11 cellular contexts compared by ENCODE assay signal in the genomic region with DNA sequence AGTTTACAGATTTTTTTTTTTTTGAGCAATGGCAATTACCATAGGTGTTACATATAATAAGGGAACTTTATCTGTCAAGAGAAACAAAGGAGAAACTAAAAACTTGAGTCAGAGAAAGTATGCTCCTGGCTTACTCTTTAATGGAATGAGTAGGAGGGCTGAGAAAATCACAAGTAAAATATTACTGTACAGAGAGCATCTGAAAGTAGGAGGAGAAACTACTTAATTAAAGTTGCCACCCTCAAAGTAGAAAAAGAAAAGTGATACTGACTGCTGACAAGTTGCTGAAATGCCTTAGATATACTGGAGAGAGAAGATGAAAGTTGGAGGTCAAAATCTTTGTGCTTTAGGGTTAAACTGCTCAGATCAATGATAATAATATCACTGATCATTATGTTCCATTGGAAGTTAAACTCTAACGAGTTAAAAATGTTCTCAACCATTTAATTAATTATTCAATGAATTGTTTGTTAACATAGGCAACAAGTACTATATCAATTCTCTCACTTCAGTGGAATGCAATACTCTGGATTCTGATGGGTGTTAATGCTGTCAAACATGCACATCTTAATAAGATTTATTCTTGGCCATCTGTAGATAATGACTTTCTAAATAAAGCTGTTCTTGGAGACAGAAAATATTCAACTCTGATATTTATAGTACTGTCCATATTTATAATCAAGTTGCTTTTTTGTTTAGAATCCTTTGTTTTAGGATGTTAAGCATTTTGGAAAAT.
A peak's percentile ranks its signal among the peaks of the same experiment; 100 is the strongest.
DNase-seq lines count a peak whose midpoint lies in the region; ATAC-seq, FAIRE-seq and TF ChIP-seq lines count a peak whose summit lies in the region.
"Had no signal": no experiment of that assay in that cellular context is flagged by ENCODE, and none has a peak within 500 bp of the region (broad histone marks: within the 10 kb centered on the region; RNA-seq: fewer than 3 reads in every experiment).

No MANE protein-coding gene starts in this region.

- CTCF ChIA-PET in activated CD4-positive, alpha-beta memory T cell treated with anti-CD3 and anti-CD28 coated beads for 36 hours (lab: Charles Lee) = no interaction called here

- peak; percentile 9 for FAIRE-seq in keratinocyte (lab: Jason Lieb, UNC)

- H3K9me3 Mint-ChIP-seq in activated CD4-positive, alpha-beta memory T cell treated with anti-CD3 and anti-CD28 coated beads for 36 hours = no peaks in the 10 kb centered on the region

- H3K4me3 ChIP-seq in keratinocyte (ENCODE audit: control insufficient read depth in 2 of 3, extremely low read depth in 1 of 3, insufficient read depth in 2 of 3, low read depth in 1 of 3, low read length in 3 of 3) = no peak overlapping the region
- no peak overlapping the region for H3K4me3 ChIP-seq in heart right ventricle
- no peak overlapping the region for H3K4me3 ChIP-seq in foreskin fibroblast (ENCODE audit: low read depth in 1 of 2, low read length in 2 of 2)

- H3K4me2 ChIP-seq in keratinocyte (ENCODE audit: control insufficient read depth, extremely low read depth, insufficient read depth, low read depth, low read length) = no peak overlapping the region

- no peaks in the 10 kb centered on the region for H4K20me1 ChIP-seq in keratinocyte (ENCODE audit: control insufficient read depth, extremely low read depth, insufficient read depth, low read length)

- no peak overlapping the region for H3K27ac Mint-ChIP-seq in activated CD4-positive, alpha-beta memory T cell treated with anti-CD3 and anti-CD28 coated beads for 36 hours

- H3K27ac ChIP-seq in keratinocyte (ENCODE audit: control insufficient read depth, insufficient read depth, low read length) (no peak overlapping the region), heart right ventricle (no peak overlapping the region)
- H3K27ac ChIP-seq: VCaP had no signal

- no peak for DNase-seq in keratinocyte (ENCODE audit: low read depth, low spot score)
- no peak for DNase-seq in heart right ventricle
- DNase-seq in HT-29 (ENCODE audit: low spot score) = no peak
- no peak for DNase-seq in foreskin fibroblast
- no peak for DNase-seq in activated CD4-positive, alpha-beta memory T cell treated with anti-CD3 and anti-CD28 coated beads for 36 hours
- DNase-seq: mesendoderm, NCI-H524 had no signal

- 36 to 39% methylated on average over 1 of the region's 1 CpG for WGBS in heart right ventricle, 2 donors

- H3K27me3 ChIP-seq in keratinocyte (ENCODE audit: control insufficient read depth, extremely low read depth, insufficient read depth, low read length) = no peaks in the 10 kb centered on the region
- no peaks in the 10 kb centered on the region for H3K27me3 ChIP-seq in heart right ventricle

- ATAC-seq in GM18517 (IDR thresholded peaks at IDR 0.05; ENCODE audit: unreplicated experiment) (peak; percentile 82), GM21367 (IDR thresholded peaks at IDR 0.05; ENCODE audit: unreplicated experiment) (peak; percentile 66), HG03095 (IDR thresholded peaks at IDR 0.05; ENCODE audit: unreplicated experiment) (peak; percentile 67), heart right ventricle (no peak)

- intact Hi-C loops in heart right ventricle (cut with DNase I) = no loop called here
- intact Hi-C loops in activated CD4-positive, alpha-beta memory T cell treated with anti-CD3 and anti-CD28 coated beads for 36 hours (cut with micrococcal nuclease) = loop anchor here (1.0 to 5.0 kb wide), 7 partner anchors 35 to 375 kb away; no protein-coding TSS in a partner anchor

- H3K4me1 ChIP-seq in keratinocyte (ENCODE audit: control insufficient read depth, extremely low read depth, insufficient read depth, low read length) = peaks cover 10% of the 10 kb centered on the region
- H3K4me1 ChIP-seq in heart right ventricle = peaks cover 0 to 47% (median 16%) of the 10 kb centered on the region in 9 donors

- H3K27me3 Mint-ChIP-seq in activated CD4-positive, alpha-beta memory T cell treated with anti-CD3 and anti-CD28 coated beads for 36 hours = no peaks in the 10 kb centered on the region

- no peak overlapping the region for H3K4me3 Mint-ChIP-seq in activated CD4-positive, alpha-beta memory T cell treated with anti-CD3 and anti-CD28 coated beads for 36 hours

- no peaks in the 10 kb centered on the region for H3K79me2 ChIP-seq in keratinocyte (ENCODE audit: control insufficient read depth, insufficient read depth, low read length)

- no peaks in the 10 kb centered on the region for H3K9me3 ChIP-seq in keratinocyte (ENCODE audit: control insufficient read depth, low read depth, low read length)
- no peaks in the 10 kb centered on the region for H3K9me3 ChIP-seq in heart right ventricle

- peaks cover 2% of the 10 kb centered on the region for H3K9me1 ChIP-seq in keratinocyte (ENCODE audit: control insufficient read depth, extremely low read depth, insufficient read depth, low read length)

- H3K36me3 Mint-ChIP-seq in activated CD4-positive, alpha-beta memory T cell treated with anti-CD3 and anti-CD28 coated beads for 36 hours = no peaks in the 10 kb centered on the region

- no peak overlapping the region for H3K9ac ChIP-seq in keratinocyte (ENCODE audit: control insufficient read depth, extremely low read depth, insufficient read depth, low read length)

- H3K4me1 Mint-ChIP-seq in activated CD4-positive, alpha-beta memory T cell treated with anti-CD3 and anti-CD28 coated beads for 36 hours (ENCODE audit: low read depth) = peaks cover 45% of the 10 kb centered on the region

- H2AFZ ChIP-seq in keratinocyte (ENCODE audit: control insufficient read depth, low read length) = no peak overlapping the region

- POLR2A ChIA-PET in activated CD4-positive, alpha-beta memory T cell treated with anti-CD3 and anti-CD28 coated beads for 36 hours (lab: Charles Lee) = no interaction called here

- H3K36me3 ChIP-seq in keratinocyte (ENCODE audit: control insufficient read depth in 2 of 2, extremely low read depth in 1 of 2, insufficient read depth in 2 of 2, low read length in 2 of 2) (no peaks in the 10 kb centered on the region), heart right ventricle (no peaks in the 10 kb centered on the region)

- TF ChIP-seq CTCF in keratinocyte (optimal IDR thresholded peaks at IDR 0.05 in 1 of 3, IDR thresholded peaks at IDR 0.05 in 1 of 3, conservative IDR thresholded peaks at IDR 0.05 in 1 of 3; ENCODE audit: extremely low read depth in 1 of 3, insufficient read depth in 2 of 3, low read length in 3 of 3) = no peak
- TF ChIP-seq CTCF in heart right ventricle (IDR thresholded peaks at IDR 0.05) = no peak
- TF ChIP-seq CTCF in foreskin fibroblast (IDR thresholded peaks at IDR 0.05; ENCODE audit: low read depth, low read length) = no peak

- dilution Hi-C loops in keratinocyte (cut with MboI; ENCODE audit: extremely low pct_ligation_motif_present, low sequenced_read_pairs) = no loop called here

Comparison
In these comparisons a context has a peak if more than half of its experiments do, and no peak if none do; other contexts are left out.
1. ATAC-seq: peak in GM18517 (single experiment), GM21367 (single experiment) and HG03095 (single experiment); none in heart right ventricle (0 of 8).